Comparison of ENCODE assay signal across 17 cellular contexts in the genomic region with DNA sequence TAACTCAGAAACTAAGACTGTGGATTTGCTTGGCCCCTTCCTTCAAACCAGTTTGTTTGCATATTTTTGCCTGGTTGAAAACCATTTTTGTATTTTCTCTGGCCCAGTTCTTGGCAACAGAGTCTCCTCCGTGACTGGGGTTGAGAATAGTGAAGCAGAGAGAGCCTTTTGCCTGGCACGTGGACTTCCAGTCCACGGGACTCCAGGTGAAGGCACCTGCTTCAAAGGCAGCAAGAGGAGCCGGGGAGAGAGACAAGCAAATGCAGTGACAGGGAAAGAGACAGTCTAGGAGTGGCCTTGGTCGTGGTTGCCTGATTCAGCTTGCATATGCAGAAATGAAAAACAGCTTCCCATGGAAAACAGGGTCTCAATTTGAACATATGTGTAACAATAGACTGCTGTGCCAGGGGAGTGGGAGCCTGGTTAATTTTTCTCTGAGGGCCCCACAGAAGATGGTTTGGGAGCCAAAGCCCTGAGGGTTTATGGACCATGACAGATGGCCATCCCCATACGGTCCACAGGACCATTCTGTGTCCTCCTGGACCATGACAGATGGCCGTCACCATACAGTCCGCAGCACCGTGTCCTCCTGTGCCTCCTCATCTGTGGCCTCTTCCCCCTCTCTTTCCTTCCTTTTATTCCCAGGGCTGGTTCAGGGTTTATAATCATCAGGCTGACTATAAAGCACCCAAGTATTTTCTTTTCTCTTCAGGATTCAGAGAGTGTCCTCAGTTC.
"Had no signal": no experiment of that assay in that cellular context is flagged by ENCODE, and none has a peak within 500 bp of the region (broad histone marks: within the 10 kb centered on the region; RNA-seq: fewer than 3 reads in every experiment).

No MANE protein-coding gene starts in this region.

- H3K9me3 ChIP-seq: testis, upper lobe of left lung had no signal

- H3K36me3 Mint-ChIP-seq: activated naive CD8-positive, alpha-beta T cell treated with anti-CD3 and anti-CD28 coated beads for 36 hours; memory B cell; natural killer cell had no signal

- H3K27me3 ChIP-seq: brain microvascular endothelial cell, stomach, testis, upper lobe of left lung had no signal

- H3K4me1 Mint-ChIP-seq: natural killer cell had no signal

- H3K4me1 ChIP-seq: left ventricle myocardium inferior, testis had no signal

- H3K27me3 Mint-ChIP-seq: activated naive CD8-positive, alpha-beta T cell treated with anti-CD3 and anti-CD28 coated beads for 36 hours; memory B cell had no signal

- DNase-seq: activated CD4-positive, alpha-beta T cell treated with anti-CD3 and anti-CD28 coated beads, Interleukin-2, amount 50 U/mL, for 1 hour; activated CD8-positive, alpha-beta memory T cell treated with anti-CD3 and anti-CD28 coated beads for 24 hours; activated naive CD8-positive, alpha-beta T cell treated with anti-CD3 and anti-CD28 coated beads for 36 hours; brain microvascular endothelial cell; erythroblast; hippocampal formation; kidney; left ventricle myocardium inferior; natural killer cell; stimulated activated CD4-positive, alpha-beta T cell treated with anti-CD3 and anti-CD28 coated beads, Interleukin-12 subunit alpha, Interleukin-12 subunit beta, amount 100 ng/mL, for 4 hours; stimulated activated CD4-positive, alpha-beta T cell treated with anti-CD3 and anti-CD28 coated beads, Interleukin-2, amount 100 ng/mL, for 24 hours; stomach; testis; upper lobe of left lung had no signal

- H3K9me3 Mint-ChIP-seq: activated naive CD8-positive, alpha-beta T cell treated with anti-CD3 and anti-CD28 coated beads for 36 hours; activated T-helper 1 cell treated with anti-CD3 and anti-CD28 coated beads, Interleukin-12 subunit alpha, Interleukin-12 subunit beta, Interleukin-2, Interleukin-4 antibody, amounts not matched to agents 30 ng/mL and 10 ng/mL and 1 ng/mL, durations not matched to agents 14 hours and 24 hours and 36 hours; natural killer cell had no signal

- ATAC-seq: activated CD4-positive, CD25-positive, alpha-beta regulatory T cell treated with anti-CD3 and anti-CD28 coated beads, Interleukin-2, amount 50 U/mL, for 24 hours; natural killer cell had no signal

- H3K4me3 ChIP-seq: left ventricle myocardium inferior, stomach, testis, upper lobe of left lung had no signal

- H3K4me3 Mint-ChIP-seq: activated naive CD8-positive, alpha-beta T cell treated with anti-CD3 and anti-CD28 coated beads for 36 hours; activated T-helper 1 cell treated with anti-CD3 and anti-CD28 coated beads, Interleukin-12 subunit alpha, Interleukin-12 subunit beta, Interleukin-2, Interleukin-4 antibody, amounts not matched to agents 30 ng/mL and 10 ng/mL and 1 ng/mL, durations not matched to agents 14 hours and 24 hours and 36 hours; memory B cell; natural killer cell had no signal

- H3K36me3 ChIP-seq: brain microvascular endothelial cell, left ventricle myocardium inferior, stomach, upper lobe of left lung had no signal

- H3K27ac ChIP-seq: brain microvascular endothelial cell, left ventricle myocardium inferior, stomach, testis, upper lobe of left lung had no signal

- H3K27ac Mint-ChIP-seq: activated naive CD8-positive, alpha-beta T cell treated with anti-CD3 and anti-CD28 coated beads for 36 hours; activated T-helper 1 cell treated with anti-CD3 and anti-CD28 coated beads, Interleukin-12 subunit alpha, Interleukin-12 subunit beta, Interleukin-2, Interleukin-4 antibody, amounts not matched to agents 30 ng/mL and 10 ng/mL and 1 ng/mL, durations not matched to agents 14 hours and 24 hours and 36 hours; memory B cell; natural killer cell had no signal
